Comparison of ENCODE assay signal across 1 cellular context in the genomic region with DNA sequence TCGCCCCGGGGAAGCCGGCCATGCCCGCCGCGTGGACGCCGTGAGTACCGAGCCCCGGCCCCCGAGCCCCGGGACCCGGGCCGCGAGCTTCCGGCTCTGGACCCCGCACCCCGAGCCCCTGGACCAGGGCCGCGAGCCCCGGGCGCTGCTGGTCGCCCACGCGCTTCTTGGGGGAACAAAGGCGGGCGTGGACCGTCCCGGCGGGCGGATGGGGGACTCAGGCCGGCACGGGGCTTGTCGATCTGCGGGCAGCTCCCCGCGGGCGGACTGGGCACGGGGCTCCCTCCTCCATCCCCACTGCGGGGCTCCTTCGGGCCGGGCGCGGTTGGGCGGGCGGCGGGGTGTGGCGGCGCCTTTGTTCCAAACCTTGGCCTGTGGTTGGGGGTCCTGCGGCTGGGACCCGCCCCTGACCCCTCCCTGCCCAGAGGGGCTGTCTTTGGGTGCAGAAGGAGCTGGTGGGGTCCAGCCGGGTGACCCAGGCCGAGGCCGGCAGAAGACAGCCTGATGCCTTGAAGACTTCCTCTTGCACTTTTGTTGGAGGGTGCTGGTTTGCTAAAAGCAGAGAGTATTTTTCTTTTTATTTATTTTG.
TF ChIP-seq lines count a peak whose summit lies in the region.

No MANE protein-coding gene starts in this region.

TF ChIP-seq in HCT116, 20 proteins besides CTCF, POLR2A, EP300 and RAD21 (continued from another document):
- TF ChIP-seq, protein P1, sequence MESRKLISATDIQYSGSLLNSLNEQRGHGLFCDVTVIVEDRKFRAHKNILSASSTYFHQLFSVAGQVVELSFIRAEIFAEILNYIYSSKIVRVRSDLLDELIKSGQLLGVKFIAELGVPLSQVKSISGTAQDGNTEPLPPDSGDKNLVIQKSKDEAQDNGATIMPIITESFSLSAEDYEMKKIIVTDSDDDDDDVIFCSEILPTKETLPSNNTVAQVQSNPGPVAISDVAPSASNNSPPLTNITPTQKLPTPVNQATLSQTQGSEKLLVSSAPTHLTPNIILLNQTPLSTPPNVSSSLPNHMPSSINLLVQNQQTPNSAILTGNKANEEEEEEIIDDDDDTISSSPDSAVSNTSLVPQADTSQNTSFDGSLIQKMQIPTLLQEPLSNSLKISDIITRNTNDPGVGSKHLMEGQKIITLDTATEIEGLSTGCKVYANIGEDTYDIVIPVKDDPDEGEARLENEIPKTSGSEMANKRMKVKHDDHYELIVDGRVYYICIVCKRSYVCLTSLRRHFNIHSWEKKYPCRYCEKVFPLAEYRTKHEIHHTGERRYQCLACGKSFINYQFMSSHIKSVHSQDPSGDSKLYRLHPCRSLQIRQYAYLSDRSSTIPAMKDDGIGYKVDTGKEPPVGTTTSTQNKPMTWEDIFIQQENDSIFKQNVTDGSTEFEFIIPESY (IDR thresholded peaks at IDR 0.05; ENCODE audit: extremely low read depth, insufficient replicate concordance, low read length): no peak
- no peak for TF ChIP-seq EZH2 (IDR thresholded peaks at IDR 0.05)
- TF ChIP-seq JUND (IDR thresholded peaks at IDR 0.05): no peak
TF ChIP-seq in HCT116: peak in this region for 2.
